ENCODE assay signal across 8 cellular contexts in the genomic region with DNA sequence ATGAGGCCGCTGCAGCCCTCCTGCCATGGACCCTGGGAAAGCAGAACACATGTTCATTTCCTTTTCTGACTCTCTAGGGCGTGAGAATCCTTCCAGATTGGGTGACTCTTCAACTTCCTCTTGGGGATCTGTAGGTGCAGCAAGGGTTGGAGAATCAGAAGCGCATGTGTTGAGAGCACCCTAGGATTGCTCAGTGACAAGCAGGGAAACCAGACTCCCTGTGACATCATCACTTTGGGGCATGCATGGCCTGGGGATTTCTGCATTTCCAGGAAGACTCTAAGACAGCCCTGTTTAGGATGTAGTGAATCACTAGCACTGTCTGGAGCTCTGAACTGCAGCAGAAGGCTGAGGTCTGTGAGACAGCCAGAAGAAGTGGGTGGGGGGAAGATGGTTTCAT. TPM values are rescaled to one million over a fixed set of nuclear protein-coding genes. Genes with fewer than 3 reads are reported as not detected.
A peak's percentile ranks its signal among the peaks of the same experiment; 100 is the strongest.
DNase-seq lines count a peak whose midpoint lies in the region; ATAC-seq and TF ChIP-seq lines count a peak whose summit lies in the region.

No MANE protein-coding gene starts in this region.

- no peak overlapping the region for H4K91ac ChIP-seq in IMR-90 (ENCODE audit: insufficient read depth, low read depth, low read length)

- no peak overlapping the region for H2AK5ac ChIP-seq in IMR-90 (ENCODE audit: low read depth, low read length)

- CTCF ChIA-PET in IMR-90 (lab: Yijun Ruan, JAX) = no interaction called here

- H2BK15ac ChIP-seq in IMR-90 (ENCODE audit: low read depth, low read length) = no peak overlapping the region

- H2BK120ac ChIP-seq in IMR-90 (ENCODE audit: low read depth, low read length) = no peak overlapping the region

- no peak overlapping the region for H3K56ac ChIP-seq in IMR-90 (ENCODE audit: extremely low read depth, insufficient read depth, low read length)

- no CpG with 5 or more reads among the region's 3 CpGs for WGBS in IMR-90 (ENCODE audit: extremely low coverage in 2 of 2, insufficient read length in 1 of 2), 2 experiments

- H3K4me3 ChIP-seq in IMR-90 (ENCODE audit: insufficient read depth, low read depth, low read length) (no peak overlapping the region), upper lobe of right lung (no peak overlapping the region), left ventricle myocardium inferior (no peak overlapping the region), MM.1S (ENCODE audit: low read length) (no peak overlapping the region)

- H4K20me1 ChIP-seq in IMR-90 (ENCODE audit: insufficient read depth, low read length) (no peaks in the 10 kb centered on the region), MM.1S (ENCODE audit: insufficient read depth, low read length) (no peaks in the 10 kb centered on the region)

- no peak overlapping the region for H2BK20ac ChIP-seq in IMR-90 (ENCODE audit: low read depth, low read length)

- H2AK9ac ChIP-seq in IMR-90 (replicated peaks; ENCODE audit: low read depth, low read length, poor library complexity) = no peak overlapping the region

- DNase-seq in IMR-90 (peak; percentile 3), left lobe of liver (ENCODE audit: low spot score) (no peak), upper lobe of right lung (no peak), D341Med (ENCODE audit: low spot score) (no peak), left ventricle myocardium inferior (no peak), MM.1S (no peak)
- DNase-seq in activated CD8-positive, alpha-beta memory T cell treated with anti-CD3 and anti-CD28 coated beads, Interleukin-2, amount 50 U/mL, for 48 hours = peak; percentile 73

- no peak for TF ChIP-seq RAD21 in IMR-90 (IDR thresholded peaks at IDR 0.05; ENCODE audit: low read length)

- no peaks in the 10 kb centered on the region for H3K79me1 ChIP-seq in IMR-90 (ENCODE audit: low read depth in 1 of 2, low read length in 2 of 2)

- no peak overlapping the region for H3K4me2 ChIP-seq in IMR-90 (ENCODE audit: low read depth, low read length)
- H3K4me2 ChIP-seq in MM.1S (ENCODE audit: low read depth, low read length) = no peak overlapping the region

- intact Hi-C loops in IMR-90 (cut with micrococcal nuclease) = no loop called here
- intact Hi-C loops in upper lobe of right lung (cut with DNase I) = no loop called here
- intact Hi-C loops in left ventricle myocardium inferior (cut with micrococcal nuclease) = no loop called here

- no peak for TF ChIP-seq CTCF in IMR-90 (conservative IDR thresholded peaks at IDR 0.05; ENCODE audit: low read depth, low read length)
- no peak for TF ChIP-seq CTCF in upper lobe of right lung (IDR thresholded peaks at IDR 0.05)
- no peak for TF ChIP-seq CTCF in left ventricle myocardium inferior (IDR thresholded peaks at IDR 0.05; ENCODE audit: borderline replicate concordance)
- TF ChIP-seq CTCF in MM.1S (IDR thresholded peaks at IDR 0.05; ENCODE audit: low read length) = no peak

- H3K14ac ChIP-seq in IMR-90 (replicated peaks; ENCODE audit: low read depth, low read length) = no peak overlapping the region

- no peaks in the 10 kb centered on the region for H3F3A ChIP-seq in MM.1S (ENCODE audit: insufficient read depth, low read length)

- dilution Hi-C loops in IMR-90 (cut with HindIII; ENCODE audit: low sequenced_read_pairs, unreplicated experiment) = no loop called here

- H3K4me1 ChIP-seq in IMR-90 (ENCODE audit: control insufficient read depth, insufficient read depth, low read length) (no peaks in the 10 kb centered on the region), upper lobe of right lung (peaks cover 22% of the 10 kb centered on the region), left ventricle myocardium inferior (peaks cover 51% of the 10 kb centered on the region), MM.1S (ENCODE audit: low read length) (no peaks in the 10 kb centered on the region)

- ATAC-seq in GM18909 (IDR thresholded peaks at IDR 0.05; ENCODE audit: poor library complexity, unreplicated experiment) = peak; percentile 73
- no peak for ATAC-seq in IMR-90 (ENCODE audit: low read depth)
- peak; percentile 44 for ATAC-seq in left lobe of liver
- ATAC-seq in upper lobe of right lung = peak; percentile 85

- no peaks in the 10 kb centered on the region for H3K9me2 ChIP-seq in MM.1S (replicated peaks; ENCODE audit: insufficient read depth, low read length)

- no peak overlapping the region for H2BK5ac ChIP-seq in IMR-90 (ENCODE audit: low read depth, low read length, poor library complexity, severe bottlenecking)

- no peak overlapping the region for H2AFZ ChIP-seq in IMR-90 (replicated peaks; ENCODE audit: low read length, poor library complexity)
- no peak overlapping the region for H2AFZ ChIP-seq in MM.1S (ENCODE audit: low read length)

- H3K27ac ChIP-seq in IMR-90 (ENCODE audit: insufficient read depth, low read length) (no peak overlapping the region), upper lobe of right lung (no peak overlapping the region), left ventricle myocardium inferior (replicated peaks) (no peak overlapping the region), MM.1S (ENCODE audit: low read length) (no peak overlapping the region)

- H3K9me3 ChIP-seq in IMR-90 (ENCODE audit: control insufficient read depth, insufficient read depth, low read length) = no peaks in the 10 kb centered on the region
- H3K9me3 ChIP-seq in upper lobe of right lung = no peaks in the 10 kb centered on the region
- H3K9me3 ChIP-seq in left ventricle myocardium inferior (replicated peaks) = no peaks in the 10 kb centered on the region
- no peaks in the 10 kb centered on the region for H3K9me3 ChIP-seq in MM.1S (replicated peaks; ENCODE audit: insufficient read depth, low read length)

- no peak overlapping the region for H4K8ac ChIP-seq in IMR-90 (ENCODE audit: low read depth in 2 of 2, low read length in 2 of 2)

- BruUV-seq in IMR-90 (replicated peaks; lab: Mats Ljungman, UMichigan) = no TSS peak

- POLR2A ChIA-PET in IMR-90 (lab: Charles Lee; ENCODE audit: unreplicated experiment) = no interaction called here

- H3K18ac ChIP-seq in IMR-90 (ENCODE audit: low read depth, low read length) = no peak overlapping the region

- no peak for TF ChIP-seq POLR2A in IMR-90 (IDR thresholded peaks at IDR 0.05; ENCODE audit: low read depth, low read length)

- no peak overlapping the region for H3K4ac ChIP-seq in IMR-90 (ENCODE audit: low read depth, low read length)

- no peaks in the 10 kb centered on the region for H3K9me1 ChIP-seq in IMR-90 (ENCODE audit: insufficient read depth, low read length)

- H3K36me3 ChIP-seq in IMR-90 (ENCODE audit: control insufficient read depth, insufficient read depth, low read length) (no peaks in the 10 kb centered on the region), upper lobe of right lung (no peaks in the 10 kb centered on the region), left ventricle myocardium inferior (no peaks in the 10 kb centered on the region), MM.1S (replicated peaks; ENCODE audit: insufficient read depth, low read length) (no peaks in the 10 kb centered on the region)

- H3K9ac ChIP-seq in IMR-90 (ENCODE audit: low read depth, low read length) = no peak overlapping the region
- H3K9ac ChIP-seq in MM.1S (ENCODE audit: low read length) = no peak overlapping the region

- H3K79me2 ChIP-seq in MM.1S (ENCODE audit: low read length) = no peaks in the 10 kb centered on the region

- H3K27me3 ChIP-seq in IMR-90 (ENCODE audit: control insufficient read depth, insufficient read depth, low read length) (no peaks in the 10 kb centered on the region), upper lobe of right lung (no peaks in the 10 kb centered on the region), left ventricle myocardium inferior (ENCODE audit: low read depth) (no peaks in the 10 kb centered on the region), MM.1S (replicated peaks; ENCODE audit: insufficient read depth, low read length) (no peaks in the 10 kb centered on the region)

- in situ Hi-C loops in IMR-90 (cut with MboI; ENCODE audit: low sequenced_read_pairs) = no loop called here

- no peak overlapping the region for H4K5ac ChIP-seq in IMR-90 (ENCODE audit: low read depth, low read length)

- H3K23ac ChIP-seq in IMR-90 (ENCODE audit: low read depth, low read length) = no peak overlapping the region

TF ChIP-seq in IMR-90, 13 proteins besides CTCF, POLR2A, EP300 and RAD21:
- TF ChIP-seq MAFK (IDR thresholded peaks at IDR 0.05; ENCODE audit: low read depth, low read length) (no peak), RCOR1 (IDR thresholded peaks at IDR 0.05; ENCODE audit: insufficient replicate concordance, low read length) (no peak), FOS (IDR thresholded peaks at IDR 0.05; ENCODE audit: low read depth, low read length) (no peak), RFX5 (IDR thresholded peaks at IDR 0.05; ENCODE audit: low read depth, low read length) (no peak), USF2 (IDR thresholded peaks at IDR 0.05; ENCODE audit: low read depth, low read length) (no peak)

RNA-seq across cellular contexts. Expression of gene LCP2, which starts 15.1 kb away (rescaled TPM):
- not detected in 2 replicates for total RNA-seq in IMR-90 (2012; rRNA removed)
- not detected in 2 replicates for polyA plus RNA-seq in IMR-90 (2012; rRNA removed)
- polyA plus RNA-seq in IMR-90 (2012; cell fraction: cytosol; rRNA removed) = not detected in 2 replicates
- not detected in 2 replicates for polyA plus RNA-seq in IMR-90 (2012; cell fraction: nucleus; rRNA removed; ENCODE audit: low replicate concordance)
- 7.3 TPM for total RNA-seq in left lobe of liver
- total RNA-seq in upper lobe of right lung = 83.1 TPM
- 3.9 TPM for total RNA-seq in left ventricle myocardium inferior

Comparison
In these comparisons a context has a peak if more than half of its experiments do, and no peak if none do; other contexts are left out.
1. DNase-seq: peak in IMR-90 (single experiment) and activated CD8-positive, alpha-beta memory T cell treated with anti-CD3 and anti-CD28 coated beads, Interleukin-2, amount 50 U/mL, for 48 hours (single experiment); none in left lobe of liver (single experiment), upper lobe of right lung (single experiment), D341Med (single experiment), left ventricle myocardium inferior (single experiment) and MM.1S (single experiment).
2. RNA of gene LCP2, which starts 15.1 kb away (total RNA-seq): 83.1 TPM in upper lobe of right lung (single experiment); 7.3 TPM in left lobe of liver (single experiment), 3.9 TPM in left ventricle myocardium inferior (single experiment) and not detected in IMR-90; every median in the first group is over 10 times any median in the second.